10 cellular contexts compared by ENCODE assay signal in the genomic region with DNA sequence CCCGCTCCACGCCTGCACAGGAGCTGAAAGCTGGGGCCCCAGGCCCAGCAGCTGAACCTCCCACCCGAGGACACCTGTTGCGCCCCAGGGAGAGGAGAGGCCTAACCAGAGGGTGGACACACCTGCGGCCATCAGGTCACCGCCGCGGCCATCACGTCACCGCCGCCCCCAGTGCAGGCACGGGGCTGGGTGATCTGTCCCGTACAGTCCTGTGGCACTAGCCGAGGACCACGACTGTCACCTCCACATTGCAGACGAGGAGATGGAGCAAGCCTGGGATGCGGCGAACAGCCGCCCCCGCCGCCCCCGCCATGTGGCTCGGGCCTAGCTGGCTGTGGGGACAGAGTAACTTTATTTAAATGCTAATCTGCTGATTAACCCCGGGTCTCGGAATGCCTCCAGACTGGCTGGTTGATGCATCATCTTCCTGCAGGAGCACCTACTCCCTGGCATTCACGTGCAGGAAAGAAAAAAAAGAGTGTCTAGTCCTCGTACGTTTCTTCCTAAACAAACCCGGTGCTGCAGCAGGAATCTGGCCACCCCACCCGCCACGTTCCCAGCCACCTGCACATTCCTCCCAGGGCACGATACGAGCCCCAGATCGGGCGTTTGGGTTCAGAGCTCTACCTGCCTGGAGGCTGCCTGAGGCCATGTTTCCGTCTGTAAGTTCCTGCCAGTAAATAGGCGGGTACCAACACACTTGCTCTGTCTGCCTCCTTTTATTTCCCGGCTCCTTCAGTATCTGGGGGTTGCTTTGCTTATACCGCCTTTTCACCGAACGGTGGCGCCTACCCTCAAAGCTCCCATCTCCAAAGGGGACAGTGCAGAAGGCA. TPM values are rescaled to one million over a fixed set of nuclear protein-coding genes. Genes with fewer than 3 reads are reported as not detected.
DNase-seq lines count a peak whose midpoint lies in the region; ATAC-seq and TF ChIP-seq lines count a peak whose summit lies in the region.
"Had no signal": no experiment of that assay in that cellular context is flagged by ENCODE, and none has a peak within 500 bp of the region (broad histone marks: within the 10 kb centered on the region; RNA-seq: fewer than 3 reads in every experiment).

No MANE protein-coding gene starts in this region.

- peak; percentile 42 for TF ChIP-seq CTCF in nephron progenitor cell (IDR thresholded peaks at IDR 0.05)

- no peak overlapping the region for H3K27ac Mint-ChIP-seq in nephron progenitor cell
- H3K27ac Mint-ChIP-seq: T-helper 17 cell had no signal

- peaks cover 12% of the 10 kb centered on the region for H3K27me3 Mint-ChIP-seq in nephron progenitor cell (ENCODE audit: low read depth, poor library complexity)
- H3K27me3 Mint-ChIP-seq: T-helper 17 cell had no signal

- no peak for ATAC-seq in GM21825 (IDR thresholded peaks at IDR 0.05; ENCODE audit: unreplicated experiment)
- ATAC-seq: T-helper 17 cell had no signal

- H3K4me1 Mint-ChIP-seq in nephron progenitor cell: peaks cover 18% of the 10 kb centered on the region

- DNase-seq in DMS114 treated with DMSO at 0.1 percent for 48 hours (lab: John Stamatoyannopoulos, UW; ENCODE audit: unreplicated experiment) (peak; percentile 37), NCI-H526 (lab: John Stamatoyannopoulos, UW) (peak; percentile 10 to 68), dermis blood vessel endothelial cell (peak; percentile 67), nephron progenitor cell (peak; percentile 56), NOMO-1 treated with DMSO at 0.1 percent for 48 hours (lab: John Stamatoyannopoulos, UW; ENCODE audit: unreplicated experiment) (no peak), NOMO-1 treated with dmso at 0.1 percent for 144 hours (lab: John Stamatoyannopoulos, UW; ENCODE audit: unreplicated experiment) (no peak), NCI-H1930 (lab: John Stamatoyannopoulos, UW) (no peak)
- DNase-seq: T-helper 17 cell had no signal

- peaks cover 4% of the 10 kb centered on the region for H3K9me3 Mint-ChIP-seq in nephron progenitor cell

- no peaks in the 10 kb centered on the region for H3K36me3 Mint-ChIP-seq in nephron progenitor cell (ENCODE audit: low read depth)

- no peak overlapping the region for H3K4me3 Mint-ChIP-seq in nephron progenitor cell
- H3K4me3 Mint-ChIP-seq: T-helper 17 cell had no signal

RNA-seq across cellular contexts. Expression of gene PIEZO1, which starts 29.9 kb away (rescaled TPM):
- total RNA-seq in dermis blood vessel endothelial cell: 354 and 766 TPM in 2 replicates

RNA-seq across cellular contexts. Expression of gene CDT1, which starts 48.5 kb away (rescaled TPM):
- total RNA-seq in dermis blood vessel endothelial cell: 5.8 and 22.2 TPM in 2 replicates
- total RNA-seq: ascending aorta had no signal

RNA-seq across cellular contexts. Expression of gene CTU2, which starts 48.8 kb away (rescaled TPM):
- total RNA-seq in dermis blood vessel endothelial cell: 11.6 and 17.6 TPM in 2 replicates

RNA-seq across cellular contexts. Expression of gene RNF166, which starts 48.9 kb away (rescaled TPM):
- 11.6 and 15.1 TPM in 2 replicates for total RNA-seq in dermis blood vessel endothelial cell

RNA-seq across cellular contexts. Expression of gene APRT, which starts 56.6 kb away (rescaled TPM):
- total RNA-seq in dermis blood vessel endothelial cell: 100 and 138 TPM in 2 replicates

Comparison
In these comparisons a context has a peak if more than half of its experiments do, and no peak if none do; other contexts are left out.
1. DNase-seq: peak in DMS114 treated with DMSO at 0.1 percent for 48 hours (single experiment), NCI-H526 (2 of 2), dermis blood vessel endothelial cell (single experiment) and nephron progenitor cell (single experiment); none in NOMO-1 treated with DMSO at 0.1 percent for 48 hours (single experiment), NOMO-1 treated with dmso at 0.1 percent for 144 hours (single experiment) and NCI-H1930 (0 of 2).